Comparison of ENCODE assay signal across 8 cellular contexts in genomic region chr20:51022803-51023616, GRCh38.
A peak's percentile ranks its signal among the peaks of the same experiment; 100 is the strongest.
DNase-seq lines count a peak whose midpoint lies in the region; ATAC-seq and TF ChIP-seq lines count a peak whose summit lies in the region.

Gene KCNG1 (minus strand): TSS chr20:51023107. CDS start chr20:51010338, 12,769 bp downstream.

- TF ChIP-seq CTCF in GM13976 (IDR thresholded peaks at IDR 0.05; ENCODE audit: borderline replicate concordance, control extremely low read depth, extremely low read depth, insufficient read depth, missing control alignments) (no peak), MM.1S (IDR thresholded peaks at IDR 0.05; ENCODE audit: low read length) (no peak)

- H3F3A ChIP-seq in MM.1S (ENCODE audit: insufficient read depth, low read length) = no peaks in the 10 kb centered on the region

- H2AFZ ChIP-seq in MM.1S (ENCODE audit: low read length) = peak within 1 kb of the TSS; percentile 52; the same call in 1 of the 2 replicates

- H3K4me1 ChIP-seq in MM.1S (ENCODE audit: low read length) = no peaks in the 10 kb centered on the region
- peaks cover 10% of the 10 kb centered on the region for H3K4me1 ChIP-seq in effector memory CD4-positive, alpha-beta T cell (ENCODE audit: control insufficient read depth, insufficient read depth, low read length, poor library complexity, severe bottlenecking)

- H3K4me2 ChIP-seq in MM.1S (ENCODE audit: low read depth, low read length) = peak within 1 kb of the TSS; percentile 78

- H3K27me3 ChIP-seq in MM.1S (replicated peaks; ENCODE audit: insufficient read depth, low read length) = peaks cover 52% of the 10 kb centered on the region
- H3K27me3 ChIP-seq in effector memory CD4-positive, alpha-beta T cell (replicated peaks; ENCODE audit: control insufficient read depth, insufficient read depth, low read length, poor library complexity, severe bottlenecking) = peaks cover 11% of the 10 kb centered on the region

- no peaks in the 10 kb centered on the region for H3K9me2 ChIP-seq in MM.1S (replicated peaks; ENCODE audit: insufficient read depth, low read length)

- H3K9ac ChIP-seq in MM.1S (ENCODE audit: low read length) = peak within 1 kb of the TSS; percentile 23; the same call in 1 of the 2 replicates

- ATAC-seq in HG02642 (IDR thresholded peaks at IDR 0.05; ENCODE audit: poor library complexity, unreplicated experiment) = no peak

- H3K36me3 ChIP-seq in MM.1S (replicated peaks; ENCODE audit: insufficient read depth, low read length) = no peaks in the 10 kb centered on the region
- no peaks in the 10 kb centered on the region for H3K36me3 ChIP-seq in effector memory CD4-positive, alpha-beta T cell (ENCODE audit: control insufficient read depth, insufficient read depth, low read length)

- in situ Hi-C loops in GM13976 (cut with MboI; ENCODE audit: low sequenced_read_pairs, unreplicated experiment) = no loop called here

- DNase-seq in GM13976 (ENCODE audit: low spot score) = peak; percentile 87
- DNase-seq in MM.1S = peak; percentile 60
- peak; percentile 16 for DNase-seq in activated CD4-positive, alpha-beta T cell treated with anti-CD3 and anti-CD28 coated beads, Interleukin-2, amount 50 U/mL, for 1 hour
- DNase-seq in effector memory CD4-positive, alpha-beta T cell = no peak
- DNase-seq in medulla oblongata (ENCODE audit: extremely low spot score) = peak; percentile 19
- peak; percentile 16 for DNase-seq in stimulated activated CD8-positive, alpha-beta memory T cell treated with anti-CD3 and anti-CD28 coated beads, Interleukin-15, amount 100 ng/mL, for 24 hours (ENCODE audit: low read depth)
- no peak for DNase-seq in central memory CD4-positive, alpha-beta T cell

- H3K9me3 ChIP-seq in MM.1S (replicated peaks; ENCODE audit: insufficient read depth, low read length) = no peaks in the 10 kb centered on the region
- no peaks in the 10 kb centered on the region for H3K9me3 ChIP-seq in effector memory CD4-positive, alpha-beta T cell (ENCODE audit: control insufficient read depth, low read length)

- H3K79me2 ChIP-seq in MM.1S (ENCODE audit: low read length) = no peaks in the 10 kb centered on the region

- H3K4me3 ChIP-seq in MM.1S (ENCODE audit: low read length) = peak within 1 kb of the TSS; percentile 52
- peak within 1 kb of the TSS; percentile 25 for H3K4me3 ChIP-seq in effector memory CD4-positive, alpha-beta T cell (ENCODE audit: insufficient read depth, low read depth, low read length, poor library complexity, severe bottlenecking)

- H4K20me1 ChIP-seq in MM.1S (ENCODE audit: insufficient read depth, low read length) = no peaks in the 10 kb centered on the region

- H3K27ac ChIP-seq in MM.1S (ENCODE audit: low read length) = no peak within 1 kb of the TSS
- H3K27ac ChIP-seq in effector memory CD4-positive, alpha-beta T cell (ENCODE audit: insufficient read depth, low read length, poor library complexity, severe bottlenecking) = no peak within 1 kb of the TSS

Comparison
In these comparisons a context has a peak if more than half of its experiments do, and no peak if none do; other contexts are left out.
1. DNase-seq: peak in GM13976 (single experiment), MM.1S (single experiment), activated CD4-positive, alpha-beta T cell treated with anti-CD3 and anti-CD28 coated beads, Interleukin-2, amount 50 U/mL, for 1 hour (single experiment), medulla oblongata (single experiment) and stimulated activated CD8-positive, alpha-beta memory T cell treated with anti-CD3 and anti-CD28 coated beads, Interleukin-15, amount 100 ng/mL, for 24 hours (single experiment); none in effector memory CD4-positive, alpha-beta T cell (0 of 3) and central memory CD4-positive, alpha-beta T cell (single experiment).